18 cellular contexts compared by ENCODE assay signal in genomic region chr13:110758195-110758594, GRCh38. TPM values are rescaled to one million over a fixed set of nuclear protein-coding genes. Genes with fewer than 3 reads are reported as not detected.
DNase-seq lines count a peak whose midpoint lies in the region; ATAC-seq, FAIRE-seq and TF ChIP-seq lines count a peak whose summit lies in the region.
"Had no signal": no experiment of that assay in that cellular context is flagged by ENCODE, and none has a peak within 500 bp of the region (broad histone marks: within the 10 kb centered on the region; RNA-seq: fewer than 3 reads in every experiment).

No MANE protein-coding gene starts in this region.

- H3K9ac ChIP-seq in HCT116 (ENCODE audit: low read length), result no peak overlapping the region

- POLR2A ChIA-PET in A549 (lab: Yijun Ruan, JAX), result no interaction called here
- POLR2A ChIA-PET in HCT116 (lab: Charles Lee), result no interaction called here

- TF ChIP-seq RAD21 in A549 (conservative IDR thresholded peaks at IDR 0.05 in 1 of 2, IDR thresholded peaks at IDR 0.05 in 1 of 2) (no peak), HCT116 (IDR thresholded peaks at IDR 0.05; ENCODE audit: low read depth) (no peak)

- H3K4me1 ChIP-seq in A549 (peaks cover 10% of the 10 kb centered on the region; the same call in 1 of the 3 replicates), HCT116 (ENCODE audit: control insufficient read depth in 1 of 2, insufficient read depth in 2 of 2, low read length in 2 of 2) (peaks cover 0 to 6% of the 10 kb centered on the region in 2 experiments; a peak in 1 of 4 replicates)
- H3K4me1 ChIP-seq: psoas muscle, spleen had no signal

- no peaks in the 10 kb centered on the region for H3K79me2 ChIP-seq in HCT116 (ENCODE audit: insufficient read depth, low read length)

- intact Hi-C loops in HCT116 (cut with micrococcal nuclease), result no loop called here

- no peak for TF ChIP-seq EP300 in A549 (IDR thresholded peaks at IDR 0.05)

- H3K36me3 ChIP-seq in HCT116 (ENCODE audit: control insufficient read depth in 1 of 2, insufficient read depth in 2 of 2, low read length in 2 of 2), result no peaks in the 10 kb centered on the region
- H3K36me3 ChIP-seq: spleen had no signal

- TF ChIP-seq CTCF in A549 (IDR thresholded peaks at IDR 0.05) (no peak), HCT116 (IDR thresholded peaks at IDR 0.05 in 2 of 3, conservative IDR thresholded peaks at IDR 0.05 in 1 of 3; ENCODE audit: borderline replicate concordance in 1 of 3, insufficient read depth in 1 of 3, low read depth in 2 of 3, low read length in 2 of 3) (no peak), astrocyte of the spinal cord (IDR thresholded peaks at IDR 0.05; ENCODE audit: low read depth, low read length) (no peak), fibroblast of pulmonary artery (IDR thresholded peaks at IDR 0.05; ENCODE audit: low read length, missing control alignments) (no peak)

- CTCF ChIA-PET in A549 (lab: Yijun Ruan, JAX) (no interaction called here), HCT116 (lab: Charles Lee) (interaction anchor here (0.6 kb wide), 1 partner anchor 747 kb away, joined by 5 read pairs; no protein-coding TSS in a partner anchor)

- H3K9me3 ChIP-seq in A549 (no peaks in the 10 kb centered on the region), HCT116 (ENCODE audit: control insufficient read depth in 1 of 2, insufficient read depth in 1 of 2, low read depth in 1 of 2, low read length in 2 of 2) (no peaks in the 10 kb centered on the region; a peak in 1 of 4 replicates)
- H3K9me3 ChIP-seq: psoas muscle, spleen had no signal

- FAIRE-seq in A549 (lab: Jason Lieb, UNC), result no peak

- TF ChIP-seq POLR2A in A549 (IDR thresholded peaks at IDR 0.05; ENCODE audit: low read length) (no peak), HCT116 (IDR thresholded peaks at IDR 0.05; ENCODE audit: borderline replicate concordance, extremely low read depth, insufficient read depth, insufficient read length) (no peak)

- no peaks in the 10 kb centered on the region for H4K20me1 ChIP-seq in HCT116 (ENCODE audit: insufficient read depth)

- no peak overlapping the region for H2AFZ ChIP-seq in HCT116 (ENCODE audit: low read depth, low read length, poor library complexity, severe bottlenecking)

- no peak for ATAC-seq in A549
- ATAC-seq in HCT116, result no peak
- ATAC-seq in GM21515 (IDR thresholded peaks at IDR 0.05; ENCODE audit: unreplicated experiment), result no peak
- ATAC-seq: activated CD4-positive, alpha-beta T cell treated with anti-CD3 and anti-CD28 coated beads for 36 hours; effector memory CD8-positive, alpha-beta T cell; psoas muscle had no signal

- no peaks in the 10 kb centered on the region for H3K27me3 ChIP-seq in HCT116 (ENCODE audit: insufficient read depth, low read length)

- H3K4me2 ChIP-seq in A549 (no peak overlapping the region), HCT116 (ENCODE audit: low read length) (no peak overlapping the region)

- WGBS in A549 (ENCODE audit: missing lambda C conversion rate), result 32% methylated on average over 2 of the region's 2 CpGs

- H3K4me3 ChIP-seq in A549, result no peak overlapping the region
- H3K4me3 ChIP-seq in HCT116 (replicated peaks in 1 of 2; ENCODE audit: low read depth in 1 of 2, low read length in 2 of 2), result no peak overlapping the region
- no peak overlapping the region for H3K4me3 ChIP-seq in astrocyte of the spinal cord (ENCODE audit: low read depth, low read length)
- no peak overlapping the region for H3K4me3 ChIP-seq in fibroblast of pulmonary artery (replicated peaks; ENCODE audit: low read depth, low read length)
- H3K4me3 ChIP-seq: psoas muscle, spleen had no signal

- in situ Hi-C loops in astrocyte of the spinal cord (cut with HindIII; ENCODE audit: low sequenced_read_pairs), result no loop called here

- no TSS peak for BruUV-seq in HCT116 (replicated peaks; lab: Mats Ljungman, UMichigan)

- RAD21 ChIA-PET in HCT116 (lab: Charles Lee; ENCODE audit: low non-redundant PET in 1 of 2, low total read pairs in 2 of 2, uncharacterized antibody in 2 of 2, unreplicated experiment in 2 of 2), result no interaction called here

- DNase-seq in A549 (ENCODE audit: low read depth in 1 of 2, low spot score in 1 of 2) (no peak), HCT116 (ENCODE audit: low read depth, low spot score) (no peak), astrocyte of the spinal cord (ENCODE audit: low read depth, low spot score) (peak; percentile 5), fibroblast of pulmonary artery (ENCODE audit: low read depth) (peak; percentile 67), SW 1271 (lab: John Stamatoyannopoulos, UW) (no peak), activated gamma-delta T cell treated with Interleukin-2 at 50 U/mL for 16 hours (no peak), 8988T (no peak)
- DNase-seq: activated CD4-positive, alpha-beta T cell treated with anti-CD3 and anti-CD28 coated beads for 36 hours; effector memory CD8-positive, alpha-beta T cell; foreskin melanocyte; KG1; midbrain; NCI-H1092 treated with DMSO at 0.1 percent for 48 hours; NCI-H524; psoas muscle; spleen; stimulated activated CD4-positive, alpha-beta T cell treated with anti-CD3 and anti-CD28 coated beads, Interleukin-4, amount 100 ng/mL, for 4 hours had no signal

- H3K27ac ChIP-seq in A549 (no peak overlapping the region), HCT116 (ENCODE audit: low read depth, low read length) (no peak overlapping the region)
- H3K27ac ChIP-seq: psoas muscle, spleen had no signal

- no peaks in the 10 kb centered on the region for H3K9me2 ChIP-seq in HCT116 (ENCODE audit: insufficient read depth)

TF ChIP-seq in A549, 52 proteins besides CTCF, POLR2A, EP300 and RAD21:
- TF ChIP-seq MAZ (IDR thresholded peaks at IDR 0.05; ENCODE audit: borderline replicate concordance, low read depth, low read length) (no peak), SMC3 (IDR thresholded peaks at IDR 0.05) (no peak), ZC3H11A (IDR thresholded peaks at IDR 0.05) (no peak), FOSL2 (IDR thresholded peaks at IDR 0.05) (no peak), FOSL2 (CRISPR knock-in tag; IDR thresholded peaks at IDR 0.05) (peak; percentile 58), PHF8 (IDR thresholded peaks at IDR 0.05; ENCODE audit: borderline replicate concordance, low read depth) (no peak), FOSB (CRISPR knock-in tag; IDR thresholded peaks at IDR 0.05) (no peak), MYC (IDR thresholded peaks at IDR 0.05; ENCODE audit: borderline replicate concordance, low read length) (no peak), GATA3 (IDR thresholded peaks at IDR 0.05; ENCODE audit: borderline replicate concordance) (no peak), HDAC2 (IDR thresholded peaks at IDR 0.05) (no peak)

TF ChIP-seq in HCT116, 20 proteins besides CTCF, POLR2A, EP300 and RAD21:
- TF ChIP-seq FOSL1 (IDR thresholded peaks at IDR 0.05; ENCODE audit: low read depth), result peak; percentile 30; the same call in 1 of the 2 replicates
- TF ChIP-seq EZH2phosphoT487 (IDR thresholded peaks at IDR 0.05; ENCODE audit: borderline replicate concordance), result no peak
- TF ChIP-seq MAX (IDR thresholded peaks at IDR 0.05), result no peak
- no peak for TF ChIP-seq TCF7L2 (IDR thresholded peaks at IDR 0.05; ENCODE audit: borderline replicate concordance, extremely low read depth, insufficient read depth, insufficient read length)

RNA-seq across cellular contexts. Expression of gene ING1, which starts 44.7 kb away (rescaled TPM):
- polyA plus RNA-seq in A549 (2011; rRNA removed) (5.1 and 8.6 TPM in 2 replicates), A549 (2017; fragmentation: RNase III; extraction: RNeasy Plus Mini Kit Qiagen cat#74134 plus additional on column Dnase treatment) (6.9 to 7.9 TPM (median 7.2 TPM) in 3 replicates)
- polyA plus RNA-seq in A549 (2012; cell fraction: cytosol; rRNA removed), result 24.6 and 25.6 TPM in 2 replicates
- 16.7 and 21.0 TPM in 2 replicates for polyA plus RNA-seq in A549 (2012; cell fraction: nucleus; rRNA removed)
- polyA minus RNA-seq in A549 (2011; rRNA and poly(A)+ RNA removed), result 5.1 and 5.4 TPM in 2 replicates
- total RNA-seq in HCT116 (2021; ENCODE audit: unreplicated experiment), result 27.0 TPM
- polyA plus RNA-seq in HCT116 (2012), result 39.5 and 56.8 TPM in 2 replicates

RNA-seq across cellular contexts. Expression of gene CARS2, which starts 52.3 kb away (rescaled TPM):
- 28.8 and 31.5 TPM in 2 replicates for polyA plus RNA-seq in A549 (2011; rRNA removed)
- polyA plus RNA-seq in A549 (2012; cell fraction: cytosol; rRNA removed), result 48.9 and 54.3 TPM in 2 replicates
- 106 and 107 TPM in 2 replicates for polyA plus RNA-seq in A549 (2012; cell fraction: nucleus; rRNA removed)
- polyA plus RNA-seq in A549 (2017; fragmentation: RNase III; extraction: RNeasy Plus Mini Kit Qiagen cat#74134 plus additional on column Dnase treatment), result 41.4 to 42.6 TPM (median 41.8 TPM) in 3 replicates
- polyA minus RNA-seq in A549 (2011; rRNA and poly(A)+ RNA removed), result 24.2 and 26.0 TPM in 2 replicates
- 52.9 TPM for total RNA-seq in HCT116 (2021; ENCODE audit: unreplicated experiment)
- polyA plus RNA-seq in HCT116 (2012), result 26.7 and 36.1 TPM in 2 replicates

Comparison
In these comparisons a context has a peak if more than half of its experiments do, and no peak if none do; other contexts are left out.
1. DNase-seq: peak in astrocyte of the spinal cord (single experiment) and fibroblast of pulmonary artery (single experiment); none in A549 (0 of 2), HCT116 (single experiment), SW 1271 (0 of 2), activated gamma-delta T cell treated with Interleukin-2 at 50 U/mL for 16 hours (single experiment) and 8988T (single experiment).